Comparison of ENCODE assay signal across 13 cellular contexts in the genomic region with DNA sequence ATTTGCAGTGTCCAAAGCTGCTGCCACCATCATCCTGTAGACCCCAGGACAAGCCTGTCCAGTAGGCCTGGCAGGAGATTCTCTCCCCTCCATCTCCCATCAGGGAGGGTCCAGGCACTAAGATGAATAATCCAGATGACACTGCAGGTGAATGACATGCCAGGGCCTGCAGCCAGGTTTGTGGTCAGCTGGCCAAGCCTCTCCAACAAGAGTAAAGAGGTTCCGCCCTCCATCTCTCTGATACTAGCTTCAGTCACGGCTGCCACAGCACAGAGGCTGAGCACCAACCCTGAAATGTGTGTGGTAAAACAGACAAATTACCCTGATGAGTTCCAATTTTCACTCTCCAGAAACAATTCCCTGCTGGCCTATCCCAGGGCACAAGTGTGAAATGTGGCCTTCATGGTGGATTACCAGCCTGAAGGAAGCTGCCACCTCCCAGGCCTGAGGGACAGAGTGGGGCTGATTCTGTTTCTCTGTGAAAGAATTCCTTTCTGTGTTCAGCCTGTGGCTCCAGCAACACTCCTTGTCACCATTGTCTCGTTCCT. TPM values are rescaled to one million over a fixed set of nuclear protein-coding genes. Genes with fewer than 3 reads are reported as not detected.
"Had no signal": no experiment of that assay in that cellular context is flagged by ENCODE, and none has a peak within 500 bp of the region (broad histone marks: within the 10 kb centered on the region; RNA-seq: fewer than 3 reads in every experiment).

No MANE protein-coding gene starts in this region.

- H3K4me3 ChIP-seq: gastrocnemius medialis, tibial nerve had no signal

- H3K4me1 ChIP-seq: gastrocnemius medialis, tibial nerve had no signal

- H3K27me3 ChIP-seq: brain microvascular endothelial cell, gastrocnemius medialis, tibial nerve had no signal

- DNase-seq: activated CD4-positive, alpha-beta T cell treated with anti-CD3 and anti-CD28 coated beads for 4 hours; activated CD8-positive, alpha-beta memory T cell treated with anti-CD3 and anti-CD28 coated beads, Interleukin-2, amount 50 U/mL, for 48 hours; activated CD8-positive, alpha-beta T cell treated with anti-CD3 and anti-CD28 coated beads, Interleukin-2, amount 10 ng/mL, durations not matched to agents 7 days and 5 days; activated naive CD4-positive, alpha-beta T cell treated with anti-CD3 and anti-CD28 coated beads, Interleukin-2, amount 50 U/mL, for 16 hours; amniotic stem cell; brain microvascular endothelial cell; gastrocnemius medialis; right cardiac atrium; small intestine had no signal

- H3K27ac ChIP-seq: brain microvascular endothelial cell, gastrocnemius medialis, tibial nerve had no signal

- ATAC-seq: activated CD8-positive, alpha-beta T cell treated with anti-CD3 and anti-CD28 coated beads, Interleukin-2, amount 10 ng/mL, durations not matched to agents 7 days and 5 days; activated T-helper 17 cell treated with anti-CD3 and anti-CD28 coated beads, Interleukin-2, amount 50 U/mL, for 72 hours; right cardiac atrium; stimulated activated effector memory CD8-positive, alpha-beta T cell treated with anti-CD3 and anti-CD28 coated beads, Interleukin-12 subunit alpha, Interleukin-12 subunit beta, amount 100 ng/mL, for 72 hours had no signal

- H3K9me3 ChIP-seq: gastrocnemius medialis, tibial nerve had no signal

- H3K36me3 ChIP-seq: brain microvascular endothelial cell, gastrocnemius medialis, tibial nerve had no signal

RNA-seq across cellular contexts. Expression of a gene that starts 20.0 kb away (rescaled TPM):
- total RNA-seq: activated CD8-positive, alpha-beta T cell treated with anti-CD3 and anti-CD28 coated beads, Interleukin-2, amount 10 ng/mL, durations not matched to agents 7 days and 5 days; dermis microvascular lymphatic vessel endothelial cell; gastrocnemius medialis; right cardiac atrium; tibial nerve had no signal
